11 cellular contexts compared by ENCODE assay signal in the genomic region with DNA sequence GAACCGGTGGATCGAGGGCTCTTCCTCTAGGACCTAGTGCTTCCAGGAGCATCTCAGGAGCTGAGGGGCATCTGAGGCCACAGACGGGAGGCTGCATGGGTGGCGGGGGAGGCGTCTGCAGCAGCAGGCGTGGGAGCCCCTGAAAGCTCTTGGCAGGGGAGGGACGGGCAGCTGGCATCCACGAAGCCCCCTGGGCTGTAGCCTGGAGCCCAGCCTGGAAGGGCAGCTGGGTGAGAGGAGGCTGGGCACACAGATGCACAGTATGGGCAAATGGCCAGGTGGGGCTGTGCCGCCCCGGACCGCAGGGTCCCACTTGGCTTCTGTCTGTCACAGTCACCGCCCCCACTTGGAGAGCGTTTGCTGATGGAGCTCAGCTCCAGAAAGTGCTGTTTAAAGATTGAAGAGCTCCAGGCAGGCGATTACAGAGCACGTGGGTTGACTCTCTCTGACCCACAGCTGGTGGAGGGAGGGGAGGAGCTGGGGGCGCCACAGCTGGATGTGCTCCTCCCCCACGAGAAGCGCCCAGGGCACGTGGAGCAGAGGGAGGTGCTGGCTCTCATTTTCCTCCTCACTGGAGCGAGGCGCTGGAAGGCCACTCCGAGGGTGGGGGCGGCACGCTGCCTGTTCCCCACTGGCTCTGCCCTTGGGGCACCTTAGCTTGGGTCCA.
A peak's percentile ranks its signal among the peaks of the same experiment; 100 is the strongest.
DNase-seq lines count a peak whose midpoint lies in the region; ATAC-seq and TF ChIP-seq lines count a peak whose summit lies in the region.
"Had no signal": no experiment of that assay in that cellular context is flagged by ENCODE, and none has a peak within 500 bp of the region (broad histone marks: within the 10 kb centered on the region; RNA-seq: fewer than 3 reads in every experiment).

No MANE protein-coding gene starts in this region.

- no peaks in the 10 kb centered on the region for H3K36me3 ChIP-seq in transverse colon

- TF ChIP-seq POLR2A in transverse colon (IDR thresholded peaks at IDR 0.05), result no peak

- H3K27me3 ChIP-seq in transverse colon, result no peaks in the 10 kb centered on the region

- TF ChIP-seq EP300 in transverse colon (IDR thresholded peaks at IDR 0.05; ENCODE audit: low read depth), result no peak

- peaks cover 0 to 8% (median 0%) of the 10 kb centered on the region in 4 donors for H3K4me1 ChIP-seq in transverse colon

- ATAC-seq in Right ventricle myocardium superior (ENCODE audit: poor library complexity) (no peak), Right ventricle myocardium inferior (no peak), HG03097 (IDR thresholded peaks at IDR 0.05; ENCODE audit: low FRiP score, unreplicated experiment) (no peak)
- ATAC-seq: esophagus mucosa had no signal

- H3K4me3 ChIP-seq in transverse colon, result no peak overlapping the region

- TF ChIP-seq CTCF in transverse colon (IDR thresholded peaks at IDR 0.05), result no peak

- intact Hi-C loops in Right ventricle myocardium superior (cut with DNase I), result no loop called here
- intact Hi-C loops in Right ventricle myocardium inferior (cut with DNase I), result no loop called here
- intact Hi-C loops in transverse colon (cut with DNase I; ENCODE audit: low total_unique reads), result no loop called here

- in situ Hi-C loops in transverse colon (cut with MboI; ENCODE audit: low pct_ligation_motif_present in 1 of 4, low pct_unique_long_range_greater_than_20kb in 1 of 4, low sequenced_read_pairs in 3 of 4), result no loop called here

- H3K9me3 ChIP-seq in transverse colon, result no peaks in the 10 kb centered on the region

- DNase-seq in Right ventricle myocardium superior, result peak; percentile 29
- DNase-seq in Right ventricle myocardium inferior (ENCODE audit: missing footprints), result no peak
- DNase-seq in NCI-H69 (lab: John Stamatoyannopoulos, UW), result peak; percentile 95
- peak; percentile 27 for DNase-seq in inferior parietal cortex (ENCODE audit: extremely low spot score)
- no peak for DNase-seq in transverse colon
- no peak for DNase-seq in HPDE6-E6E7 (ENCODE audit: extremely low spot score)
- DNase-seq in activated T-cell treated with anti-CD3 and anti-CD28 coated beads for 4 hours, result no peak
- DNase-seq: activated CD4-positive, alpha-beta T cell treated with anti-CD3 and anti-CD28 coated beads, Interleukin-2, amount 50 U/mL, for 1 hour; amniotic stem cell had no signal

- 43 to 67% methylated on average over 2 to 22 of the region's 24 CpGs for WGBS in transverse colon (ENCODE audit: low coverage in 1 of 2), 2 donors

- H3K27ac ChIP-seq in transverse colon, result no peak overlapping the region

Comparison
In these comparisons a context has a peak if more than half of its experiments do, and no peak if none do; other contexts are left out.
1. DNase-seq: peak in Right ventricle myocardium superior (single experiment), NCI-H69 (single experiment) and inferior parietal cortex (single experiment); none in Right ventricle myocardium inferior (single experiment), transverse colon (single experiment), HPDE6-E6E7 (single experiment) and activated T-cell treated with anti-CD3 and anti-CD28 coated beads for 4 hours (single experiment).